ENCODE assay signal across 21 cellular contexts in the genomic region with DNA sequence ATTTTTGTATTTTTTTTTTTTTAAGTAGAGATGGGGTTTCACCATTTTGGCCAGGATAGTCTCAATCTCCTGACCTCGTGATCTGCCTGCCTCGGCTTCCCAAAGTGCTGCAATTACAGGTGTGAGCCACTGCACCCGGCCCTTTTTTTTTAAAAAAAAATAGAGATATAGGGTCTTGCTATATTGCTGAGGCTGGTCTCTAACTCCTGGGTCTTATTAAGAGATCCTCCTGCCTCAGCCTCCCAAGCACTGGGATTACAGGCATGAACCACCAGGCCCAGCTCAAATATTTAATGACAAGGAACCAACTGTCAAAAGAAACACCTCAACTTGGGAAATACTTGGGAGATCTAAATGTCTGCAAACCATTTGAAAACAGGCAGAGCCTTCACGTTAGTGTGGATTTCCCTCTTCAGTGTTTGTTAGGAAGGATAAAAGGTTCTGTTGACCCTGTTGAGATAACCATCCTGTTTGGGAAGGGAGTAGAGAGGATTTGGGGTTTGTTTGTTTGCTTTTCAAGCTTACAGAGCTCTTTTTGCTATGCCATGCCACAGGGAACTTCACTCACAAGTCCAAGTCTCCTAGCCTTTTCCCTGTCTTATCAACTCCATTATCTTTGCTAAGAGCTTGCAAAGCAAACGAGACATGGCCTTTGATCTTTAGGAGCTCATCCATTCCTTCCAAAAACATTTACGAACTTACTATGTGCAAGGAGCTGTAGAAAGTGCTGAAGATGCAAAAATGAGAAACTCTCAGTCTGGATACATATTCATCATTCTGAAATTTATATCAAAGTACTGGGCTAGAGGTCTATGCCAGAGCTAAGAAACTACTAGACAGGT. TPM values are rescaled to one million over a fixed set of nuclear protein-coding genes. Genes with fewer than 3 reads are reported as not detected.
DNase-seq lines count a peak whose midpoint lies in the region; ATAC-seq and TF ChIP-seq lines count a peak whose summit lies in the region.
"Had no signal": no experiment of that assay in that cellular context is flagged by ENCODE, and none has a peak within 500 bp of the region (broad histone marks: within the 10 kb centered on the region; RNA-seq: fewer than 3 reads in every experiment).

No MANE protein-coding gene starts in this region.

- H3K4me3 Mint-ChIP-seq in Caco-2 (ENCODE audit: unreplicated experiment): peak overlapping the region; percentile 29
- H3K4me3 Mint-ChIP-seq: CD8-positive, alpha-beta T cell had no signal

- H3K4me3 ChIP-seq in Caco-2 (ENCODE audit: low read depth, low read length) (no peak overlapping the region), right lobe of liver (no peak overlapping the region), stomach smooth muscle (ENCODE audit: low read length in 2 of 2) (no peak overlapping the region)
- H3K4me3 ChIP-seq: BLaER1, Peyer's patch had no signal

- no peaks in the 10 kb centered on the region for H3K9me3 ChIP-seq in Caco-2
- H3K9me3 ChIP-seq in right lobe of liver: no peaks in the 10 kb centered on the region
- no peaks in the 10 kb centered on the region for H3K9me3 ChIP-seq in stomach smooth muscle (ENCODE audit: control insufficient read depth in 2 of 2, low read length in 2 of 2)
- H3K9me3 ChIP-seq: BLaER1, Peyer's patch had no signal

- H3K36me3 ChIP-seq in Caco-2 (ENCODE audit: control insufficient read depth, insufficient read depth, low read length) (no peaks in the 10 kb centered on the region), right lobe of liver (no peaks in the 10 kb centered on the region), stomach smooth muscle (ENCODE audit: control insufficient read depth in 2 of 2, insufficient read depth in 2 of 2, low read length in 2 of 2) (peaks cover 0 to 3% of the 10 kb centered on the region in 2 donors)
- H3K36me3 ChIP-seq: BLaER1 had no signal

- H3K27me3 ChIP-seq in Caco-2 (replicated peaks; ENCODE audit: control insufficient read depth, insufficient read depth, low read length) (no peaks in the 10 kb centered on the region), right lobe of liver (no peaks in the 10 kb centered on the region), stomach smooth muscle (ENCODE audit: control insufficient read depth in 1 of 2, insufficient read depth in 2 of 2, low read length in 2 of 2) (no peaks in the 10 kb centered on the region)
- H3K27me3 ChIP-seq: BLaER1, Peyer's patch had no signal

- no peak for TF ChIP-seq CTCF in Caco-2 (IDR thresholded peaks at IDR 0.05; ENCODE audit: insufficient read depth in 1 of 2, low read depth in 1 of 2, low read length in 1 of 2, severe bottlenecking in 1 of 2, unreplicated experiment in 1 of 2)
- no peak for TF ChIP-seq CTCF in VCaP (conservative IDR thresholded peaks at IDR 0.05)
- TF ChIP-seq CTCF in right lobe of liver (IDR thresholded peaks at IDR 0.05): no peak

- H3K4me1 ChIP-seq in Caco-2 (peaks cover 47% of the 10 kb centered on the region), right lobe of liver (peaks cover 0 to 21% (median 7%) of the 10 kb centered on the region in 4 donors), stomach smooth muscle (ENCODE audit: control insufficient read depth, insufficient read depth, low read length) (peaks cover 7% of the 10 kb centered on the region)
- H3K4me1 ChIP-seq: BLaER1 had no signal

- intact Hi-C loops in Caco-2 (cut with micrococcal nuclease; ENCODE audit: unreplicated experiment) (loop anchor here (1.0 to 2.0 kb wide), 2 partner anchors 15 to 48 kb away; partner anchors contain the start of gene CNOT8), right lobe of liver (cut with DNase I) (no loop called here)

- BruUV-seq in Caco-2 (replicated peaks; lab: Mats Ljungman, UMichigan): no TSS peak

- H3K27ac ChIP-seq in VCaP (peak overlapping the region; percentile 95), right lobe of liver (peak overlapping the region in 1 of 3 donors; percentile 14), stomach smooth muscle (ENCODE audit: low read length) (peak overlapping the region; percentile 25)
- H3K27ac ChIP-seq: BLaER1, Peyer's patch had no signal

- peaks cover 32% of the 10 kb centered on the region for H3K4me1 Mint-ChIP-seq in Caco-2 (ENCODE audit: low read depth, unreplicated experiment)

- peak; percentile 52 to 73 (median 56) for ATAC-seq in right lobe of liver
- ATAC-seq: CD8-positive, alpha-beta T cell; SK-N-SH treated with all-trans-retinoic acid at 6 μM for 48 hours had no signal

- H3K9me3 Mint-ChIP-seq in Caco-2 (ENCODE audit: unreplicated experiment): no peaks in the 10 kb centered on the region
- H3K9me3 Mint-ChIP-seq: CD8-positive, alpha-beta T cell had no signal

- POLR2A ChIA-PET in Caco-2 (lab: Charles Lee): interaction anchor here (0.6 to 1.3 kb wide), 2 partner anchors 16 to 193 kb away, joined by 7 to 9 read pairs; partner anchors contain the start of gene CNOT8

- DNase-seq in Caco-2: peak; percentile 56 to 63
- DNase-seq in right lobe of liver: no peak
- no peak for DNase-seq in activated CD4-positive, CD25-positive, alpha-beta regulatory T cell treated with anti-CD3 and anti-CD28 coated beads, Interleukin-2, amount 50 U/mL, for 72 hours
- DNase-seq in Kasumi-1 (lab: John Stamatoyannopoulos, UW): no peak
- no peak for DNase-seq in NCI-H187 (lab: John Stamatoyannopoulos, UW)
- DNase-seq: ACHN; Calu3; CD8-positive, alpha-beta T cell; DMS153; GDM1; GOT3; KBM-7; NCI-H1105; NCI-H2081; NCI-H2171; NCI-H524 treated with DMSO at 0.1 percent for 48 hours; Peyer's patch had no signal

- peaks cover 8% of the 10 kb centered on the region for H3K36me3 Mint-ChIP-seq in Caco-2 (ENCODE audit: insufficient read depth, unreplicated experiment)
- H3K36me3 Mint-ChIP-seq: CD8-positive, alpha-beta T cell had no signal

- no peak for TF ChIP-seq POLR2A in right lobe of liver (IDR thresholded peaks at IDR 0.05)

- H3K27ac Mint-ChIP-seq in Caco-2 (ENCODE audit: unreplicated experiment): no peak overlapping the region
- H3K27ac Mint-ChIP-seq: CD8-positive, alpha-beta T cell had no signal

- CTCF ChIA-PET in Caco-2 (lab: Charles Lee): interaction anchor here (1.2 to 1.3 kb wide), 3 partner anchors 26 to 193 kb away, joined by 3 to 11 read pairs (median 3); no protein-coding TSS in a partner anchor

- no peaks in the 10 kb centered on the region for H3K27me3 Mint-ChIP-seq in Caco-2 (ENCODE audit: insufficient read depth, unreplicated experiment)

- no peak overlapping the region for H3K9ac ChIP-seq in stomach smooth muscle (ENCODE audit: low read length in 2 of 2)
- H3K9ac ChIP-seq: BLaER1 had no signal

- 58% methylated on average over 6 of the region's 6 CpGs for WGBS in right lobe of liver (ENCODE audit: insufficient coverage, low coverage, low lambda C conversion rate, missing lambda C conversion rate)

RNA-seq across cellular contexts. Expression of gene FAXDC2, which starts 7.5 kb away (rescaled TPM):
- total RNA-seq in Caco-2 (2022) (0.95 and 1.6 TPM in 2 replicates), right lobe of liver (10 to 100 TPM; 27.3 to 98.1 (median 53.2) TPM)
- total RNA-seq: Calu3 had no signal

RNA-seq across cellular contexts. Expression of gene CNOT8, which starts 15.5 kb away (rescaled TPM):
- total RNA-seq in Caco-2 (2022): 38.1 and 41.2 TPM in 2 replicates
- total RNA-seq in right lobe of liver: 10 to 100 TPM; 12.4 to 19.6 (median 16.5) TPM

Comparison
In these comparisons a context has a peak if more than half of its experiments do, and no peak if none do; other contexts are left out.
1. DNase-seq: peak in Caco-2 (2 of 2); none in right lobe of liver (0 of 3), activated CD4-positive, CD25-positive, alpha-beta regulatory T cell treated with anti-CD3 and anti-CD28 coated beads, Interleukin-2, amount 50 U/mL, for 72 hours (single experiment), Kasumi-1 (0 of 2) and NCI-H187 (0 of 2).
2. RNA of gene FAXDC2, which starts 7.5 kb away (total RNA-seq): 27.3 to 98.1 TPM in right lobe of liver; 0.95 to 1.6 TPM in Caco-2; every median in the first group is over 10 times any median in the second.